24 cellular contexts compared by ENCODE assay signal in genomic region chr7:149310990-149311573, GRCh38.
"Had no signal": no experiment of that assay in that cellular context is flagged by ENCODE, and none has a peak within 500 bp of the region (broad histone marks: within the 10 kb centered on the region; RNA-seq: fewer than 3 reads in every experiment).

No MANE protein-coding gene starts in this region.

- H3K27ac ChIP-seq: adrenal gland, body of pancreas, breast epithelium, PC-9, RWPE1, WERI-Rb-1 had no signal

- H3K4me1 ChIP-seq: adrenal gland, body of pancreas, breast epithelium had no signal

- H3K4me2 ChIP-seq: PC-9 had no signal

- DNase-seq: activated CD4-positive, alpha-beta T cell treated with anti-CD3 and anti-CD28 coated beads for 1 hour; activated CD4-positive, alpha-beta T cell treated with anti-CD3 and anti-CD28 coated beads, Interleukin-2, amount 10 ng/mL, durations not matched to agents 24 days and 14 days; activated CD4-positive, alpha-beta T cell treated with anti-CD3 and anti-CD28 coated beads, Interleukin-2, amount 50 U/mL, for 48 hours; activated CD4-positive, CD25-positive, alpha-beta regulatory T cell; activated CD8-positive, alpha-beta T cell treated with anti-CD3 and anti-CD28 coated beads, Interleukin-2, amount 10 ng/mL, durations not matched to agents 7 days and 5 days; activated gamma-delta T cell treated with Interleukin-2 at 50 U/mL for 16 hours; activated naive CD4-positive, alpha-beta T cell treated with anti-CD3 and anti-CD28 coated beads for 36 hours; activated T-cell treated with anti-CD3 and anti-CD28 coated beads, Interleukin-2, amount 50 U/mL, for 24 hours; body of pancreas; KG1; NCI-H1092; NCI-H1436 treated with DMSO at 0.1 percent for 48 hours; NCI-H2107; NCI-H2171; NCI-H510A; NCI-H774; SIG-M5; T-helper 1 cell; T-helper 9 cell; WERI-Rb-1 had no signal

- H3K36me3 ChIP-seq: adrenal gland, breast epithelium, WERI-Rb-1 had no signal

- H2AFZ ChIP-seq: PC-9 had no signal

- H3K4me3 ChIP-seq: adrenal gland, body of pancreas, breast epithelium, PC-9 had no signal

- H3K9me3 ChIP-seq: adrenal gland, body of pancreas, breast epithelium had no signal

- H3K27me3 ChIP-seq: adrenal gland, body of pancreas, breast epithelium had no signal
